Comparison of ENCODE assay signal across 8 cellular contexts in the genomic region with DNA sequence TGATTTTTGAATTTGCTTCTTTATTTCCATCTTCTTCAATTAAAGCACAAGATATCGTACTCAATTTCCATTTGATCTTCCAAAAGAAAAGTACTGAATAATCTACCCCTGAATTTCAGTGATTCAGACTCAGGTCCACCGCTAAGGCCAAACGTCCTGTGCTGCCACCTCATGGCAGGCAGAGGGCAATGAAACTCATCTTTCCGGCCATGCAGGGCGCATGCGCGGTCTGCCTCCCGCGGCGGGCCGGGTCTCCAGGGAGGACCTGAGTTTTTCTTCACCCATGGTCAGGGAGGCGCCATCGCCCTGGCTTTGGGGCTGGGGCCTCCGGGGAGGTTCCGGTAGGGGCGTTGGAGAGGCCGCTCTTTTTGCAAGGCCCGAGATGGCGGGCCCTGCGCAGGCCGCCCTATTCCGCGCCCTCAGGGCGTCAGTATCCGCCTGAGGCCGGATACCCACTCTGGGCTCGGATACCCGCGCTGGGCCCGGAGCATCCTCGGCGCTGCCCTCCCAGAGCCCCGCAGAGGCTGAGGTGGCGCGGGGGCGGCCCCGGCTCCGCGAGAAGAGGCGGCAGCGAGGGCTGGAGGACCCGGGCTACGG.
DNase-seq lines count a peak whose midpoint lies in the region; TF ChIP-seq lines count a peak whose summit lies in the region.
"Not testable (repeated sequence)": the region's sequence is repeated elsewhere in the genome, so short reads cannot be mapped to it uniquely, and the experiment has no call there.

No MANE protein-coding gene starts in this region.

- peak overlapping the region; percentile 76 for H3K4me3 Mint-ChIP-seq in nephron progenitor cell

- H3K27me3 Mint-ChIP-seq in nephron progenitor cell (ENCODE audit: low read depth, poor library complexity), result not testable (repeated sequence)

- CTCF ChIA-PET in HEK293T (lab: Yijun Ruan, JAX), result not testable (repeated sequence)

- H3K36me3 Mint-ChIP-seq in nephron progenitor cell (ENCODE audit: low read depth), result peaks cover 11% of the 10 kb centered on the region

- peak overlapping the region; percentile 56; the same call in 1 of the 2 replicates for H3K27ac ChIP-seq in VCaP

- peaks cover 19% of the 10 kb centered on the region for H3K4me1 Mint-ChIP-seq in nephron progenitor cell

- H3K9me3 Mint-ChIP-seq in nephron progenitor cell, result peaks cover 20% of the 10 kb centered on the region

- intact Hi-C loops in head of caudate nucleus (cut with DNase I), result not testable (repeated sequence)

- DNase-seq in CD1c-positive myeloid dendritic cell (ENCODE audit: extremely low spot score) (peak; percentile 70), HEK293T (ENCODE audit: extremely low spot score) (peak; percentile 52), NCI-H345 treated with DMSO at 0.1 percent for 48 hours (lab: John Stamatoyannopoulos, UW; ENCODE audit: unreplicated experiment) (peak; percentile 23), amygdala (lab: John Stamatoyannopoulos, UW) (peak; percentile 12 to 92 (median 67)), head of caudate nucleus (peak; percentile 52 to 93 (median 84)), nephron progenitor cell (peak; percentile 75)
- peak; percentile 41 to 61 for DNase-seq in stimulated activated CD8-positive, alpha-beta memory T cell treated with anti-CD3 and anti-CD28 coated beads, Interleukin-4, amount 100 ng/mL, for 1 hour (ENCODE audit: low read depth in 2 of 2, low spot score in 1 of 2)

- H3K27ac Mint-ChIP-seq in nephron progenitor cell, result not testable (repeated sequence)

- TF ChIP-seq CTCF in VCaP (conservative IDR thresholded peaks at IDR 0.05) (peak; percentile 77), nephron progenitor cell (IDR thresholded peaks at IDR 0.05) (peak; percentile 66)

- POLR2A ChIA-PET in HEK293T (lab: Yijun Ruan, JAX), result not testable (repeated sequence)

Comparison
In these comparisons a context has a peak if more than half of its experiments do, and no peak if none do; other contexts are left out.
1. Peak in every context shown above with its lines: DNase-seq and H3K27ac ChIP-seq.
2. DNase-seq: peak in every context shown above with its lines; median percentile 84 in head of caudate nucleus; 75 in nephron progenitor cell; 70 in CD1c-positive myeloid dendritic cell; 67 in amygdala; 52 in HEK293T; 51 in stimulated activated CD8-positive, alpha-beta memory T cell treated with anti-CD3 and anti-CD28 coated beads, Interleukin-4, amount 100 ng/mL, for 1 hour; 23 in NCI-H345 treated with DMSO at 0.1 percent for 48 hours.